8 cellular contexts compared by ENCODE assay signal in the genomic region with DNA sequence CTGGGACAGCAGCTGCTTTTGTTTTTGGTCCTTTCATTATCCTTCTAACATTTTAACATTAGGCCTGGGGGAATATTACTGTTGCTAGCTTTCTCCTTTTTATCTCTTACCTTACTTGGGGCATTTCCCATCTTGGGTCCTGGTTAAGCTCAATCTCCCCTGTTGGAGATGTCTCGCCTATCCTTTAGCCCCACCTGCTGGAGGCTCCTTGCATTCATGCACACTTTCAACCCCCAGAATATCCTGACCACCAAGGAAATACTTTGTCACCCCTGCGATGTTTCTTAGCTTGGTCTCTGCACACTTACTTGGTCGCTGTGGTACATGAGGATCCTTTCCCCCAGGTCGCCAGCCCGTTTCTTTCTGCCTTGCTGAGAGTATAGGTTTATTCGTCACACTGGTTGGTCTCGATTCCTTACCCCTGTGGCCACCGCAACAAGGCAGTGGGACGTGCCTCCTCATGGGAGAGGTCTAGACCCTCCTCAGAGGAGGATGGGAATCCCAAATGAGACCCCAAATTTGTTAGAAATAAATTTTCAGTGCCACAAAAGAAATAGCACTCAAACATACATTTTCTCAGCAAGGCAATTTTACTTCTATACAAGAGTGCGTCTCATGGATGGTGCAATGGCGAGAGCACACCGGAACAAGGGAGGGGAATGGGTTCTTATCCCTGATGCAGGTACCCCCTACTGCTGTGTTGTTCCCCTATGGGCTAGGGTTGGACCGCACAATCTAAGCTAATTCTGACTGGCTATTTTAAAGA. TPM values are rescaled to one million over a fixed set of nuclear protein-coding genes. Genes with fewer than 3 reads are reported as not detected.
DNase-seq lines count a peak whose midpoint lies in the region; ATAC-seq and TF ChIP-seq lines count a peak whose summit lies in the region.

No MANE protein-coding gene starts in this region.

- peaks cover 3% of the 10 kb centered on the region for H3K36me3 Mint-ChIP-seq in CD4-positive, CD25-positive, alpha-beta regulatory T cell
- H3K36me3 Mint-ChIP-seq in activated CD4-positive, alpha-beta memory T cell treated with anti-CD3 and anti-CD28 coated beads for 36 hours = peaks cover 17% of the 10 kb centered on the region

- H3K36me3 ChIP-seq in CD4-positive, CD25-positive, alpha-beta regulatory T cell (ENCODE audit: control insufficient read depth, insufficient read depth, low read length) = no peaks in the 10 kb centered on the region
- peaks cover 0 to 45% (median 6%) of the 10 kb centered on the region in 6 donors for H3K36me3 ChIP-seq in spleen

- peaks cover 6% of the 10 kb centered on the region for H3K4me1 ChIP-seq in CD4-positive, CD25-positive, alpha-beta regulatory T cell (ENCODE audit: control insufficient read depth, insufficient read depth, low read length, poor library complexity, severe bottlenecking)
- peaks cover 0 to 13% (median 9%) of the 10 kb centered on the region in 6 donors for H3K4me1 ChIP-seq in spleen

- H3K4me3 Mint-ChIP-seq in CD4-positive, CD25-positive, alpha-beta regulatory T cell = peak overlapping the region in 1 of 4 donors; percentile 51
- no peak overlapping the region for H3K4me3 Mint-ChIP-seq in activated CD4-positive, alpha-beta memory T cell treated with anti-CD3 and anti-CD28 coated beads for 36 hours

- CTCF ChIA-PET in activated CD4-positive, alpha-beta memory T cell treated with anti-CD3 and anti-CD28 coated beads for 36 hours (lab: Charles Lee) = interaction anchor here (0.6 to 2.8 kb wide), 32 partner anchors 9 to 701 kb away, joined by 3 to 39 read pairs (median 4); a partner anchor contains a TSS

- peaks cover 0 to 2% of the 10 kb centered on the region in 2 experiments for H3K9me3 ChIP-seq in CD4-positive, CD25-positive, alpha-beta regulatory T cell (ENCODE audit: control insufficient read depth in 2 of 2, low read length in 2 of 2)
- peaks cover 0 to 9% (median 0%) of the 10 kb centered on the region in 8 donors for H3K9me3 ChIP-seq in spleen

- peak overlapping the region in 1 of 3 donors; percentile 67 for H3K27ac Mint-ChIP-seq in CD4-positive, CD25-positive, alpha-beta regulatory T cell
- H3K27ac Mint-ChIP-seq in activated CD4-positive, alpha-beta memory T cell treated with anti-CD3 and anti-CD28 coated beads for 36 hours = no peak overlapping the region

- intact Hi-C loops in activated CD4-positive, alpha-beta memory T cell treated with anti-CD3 and anti-CD28 coated beads for 36 hours (cut with micrococcal nuclease) = loop anchor here (10.0 kb wide), 1 partner anchor 332 kb away; no protein-coding TSS in a partner anchor
- intact Hi-C loops in spleen (cut with DNase I; ENCODE audit: low total_unique reads) = loop anchor here (10.0 kb wide), 1 partner anchor 302 kb away; no protein-coding TSS in a partner anchor

- H3K27me3 Mint-ChIP-seq in CD4-positive, CD25-positive, alpha-beta regulatory T cell = peaks cover 2% of the 10 kb centered on the region
- H3K27me3 Mint-ChIP-seq in activated CD4-positive, alpha-beta memory T cell treated with anti-CD3 and anti-CD28 coated beads for 36 hours = no peaks in the 10 kb centered on the region

- peaks cover 0 to 13% (median 3%) of the 10 kb centered on the region in 4 donors for H3K4me1 Mint-ChIP-seq in CD4-positive, CD25-positive, alpha-beta regulatory T cell
- peaks cover 3% of the 10 kb centered on the region for H3K4me1 Mint-ChIP-seq in activated CD4-positive, alpha-beta memory T cell treated with anti-CD3 and anti-CD28 coated beads for 36 hours (ENCODE audit: low read depth)

- H3K9me3 Mint-ChIP-seq in CD4-positive, CD25-positive, alpha-beta regulatory T cell = peaks cover 0 to 2% (median 0%) of the 10 kb centered on the region in 7 donors
- H3K9me3 Mint-ChIP-seq in activated CD4-positive, alpha-beta memory T cell treated with anti-CD3 and anti-CD28 coated beads for 36 hours = peaks cover 7% of the 10 kb centered on the region

- no peak overlapping the region for H3K4me3 ChIP-seq in CD4-positive, CD25-positive, alpha-beta regulatory T cell (ENCODE audit: low read depth, low read length)
- no peak overlapping the region for H3K4me3 ChIP-seq in epithelial cell of esophagus (ENCODE audit: low read length)
- no peak overlapping the region for H3K4me3 ChIP-seq in spleen

- WGBS in spleen, 5 donors = 89 to 94% (median 91%) methylated on average over 13 of the region's 13 CpGs

- POLR2A ChIA-PET in activated CD4-positive, alpha-beta memory T cell treated with anti-CD3 and anti-CD28 coated beads for 36 hours (lab: Charles Lee) = no interaction called here

- no peak overlapping the region for H3K27ac ChIP-seq in CD4-positive, CD25-positive, alpha-beta regulatory T cell (ENCODE audit: insufficient read depth, low read length, poor library complexity, severe bottlenecking)
- H3K27ac ChIP-seq in spleen = no peak overlapping the region

- no peaks in the 10 kb centered on the region for H3K27me3 ChIP-seq in CD4-positive, CD25-positive, alpha-beta regulatory T cell (ENCODE audit: control insufficient read depth, insufficient read depth, low read length)
- no peaks in the 10 kb centered on the region for H3K27me3 ChIP-seq in spleen (replicated peaks in 1 of 7)

- DNase-seq in CD4-positive, CD25-positive, alpha-beta regulatory T cell = peak; percentile 50 to 76 (median 62)
- DNase-seq in HT1080 (ENCODE audit: low read depth) = peak; percentile 57
- DNase-seq in activated CD4-positive, alpha-beta memory T cell treated with anti-CD3 and anti-CD28 coated beads for 36 hours = peak; percentile 71
- peak; percentile 63 for DNase-seq in epithelial cell of esophagus (ENCODE audit: low read depth)
- DNase-seq in spleen = no peak
- no peak for DNase-seq in nucleus accumbens (lab: John Stamatoyannopoulos, UW)
- DNase-seq in putamen (ENCODE audit: low spot score) = no peak
- no peak for DNase-seq in NCI-H2196 (lab: John Stamatoyannopoulos, UW; ENCODE audit: unreplicated experiment)

- peak; percentile 55 for TF ChIP-seq CTCF in epithelial cell of esophagus (IDR thresholded peaks at IDR 0.05; ENCODE audit: insufficient read depth, low read depth, low read length, missing control alignments)
- peak; percentile 39 to 89 (median 74) for TF ChIP-seq CTCF in spleen (IDR thresholded peaks at IDR 0.05 in 8 of 11, conservative IDR thresholded peaks at IDR 0.05 in 3 of 11)

- ATAC-seq in CD4-positive, CD25-positive, alpha-beta regulatory T cell (ENCODE audit: low read depth in 2 of 2) = no peak

- TF ChIP-seq POLR2A in spleen (IDR thresholded peaks at IDR 0.05) = no peak

RNA-seq across cellular contexts. Expression of a gene that starts 5.4 kb away (rescaled TPM):
- 31.5 TPM for total RNA-seq in CD4-positive, CD25-positive, alpha-beta regulatory T cell
- polyA plus RNA-seq in CD4-positive, CD25-positive, alpha-beta regulatory T cell = 100 to 1,000 TPM in 3 of 4 donors, 10 to 100 TPM in 1; 98.2 to 132 (median 106) TPM
- total RNA-seq in HT1080 (2014; rRNA removed; shearing (Covaris generic)) = 33.6 and 46.9 TPM in 2 replicates
- polyA plus RNA-seq in HT1080 (2015; cell fraction: cytosol; rRNA removed) = 86.0 and 97.1 TPM in 2 replicates
- polyA plus RNA-seq in HT1080 (2015; cell fraction: nucleus; rRNA removed) = 48.7 and 49.7 TPM in 2 replicates
- 10 to 100 TPM; 94.3 to 97.0 TPM for total RNA-seq in activated CD4-positive, alpha-beta memory T cell treated with anti-CD3 and anti-CD28 coated beads for 36 hours
- total RNA-seq in spleen = 10 to 100 TPM; 52.6 to 87.1 (median 64.6) TPM
- 100 to 1,000 TPM in 1 of 3 donors, 10 to 100 TPM in 2; 70.5 to 105 (median 90.1) TPM for polyA plus RNA-seq in spleen

RNA-seq across cellular contexts. Expression of a gene that starts 20.0 kb away (rescaled TPM):
- total RNA-seq in CD4-positive, CD25-positive, alpha-beta regulatory T cell = 1.5 TPM
- polyA plus RNA-seq in CD4-positive, CD25-positive, alpha-beta regulatory T cell = 1 to 10 TPM in 3 of 4 donors, under 1 TPM in 1; 0.44 to 1.5 (median 1.2) TPM
- total RNA-seq in HT1080 (2014; rRNA removed; shearing (Covaris generic)) = 20.9 and 26.7 TPM in 2 replicates
- 17.3 and 20.3 TPM in 2 replicates for polyA plus RNA-seq in HT1080 (2015; cell fraction: cytosol; rRNA removed)
- polyA plus RNA-seq in HT1080 (2015; cell fraction: nucleus; rRNA removed) = 15.3 and 20.9 TPM in 2 replicates
- total RNA-seq in activated CD4-positive, alpha-beta memory T cell treated with anti-CD3 and anti-CD28 coated beads for 36 hours = 10 to 100 TPM; 15.2 to 15.9 TPM
- 10 to 100 TPM; 19.4 to 42.0 (median 27.0) TPM for total RNA-seq in spleen
- polyA plus RNA-seq in spleen = 1 to 10 TPM; 1.1 to 3.0 (median 1.5) TPM

RNA-seq across cellular contexts. Expression of a gene that starts 42.2 kb away (rescaled TPM):
- 269 TPM for total RNA-seq in CD4-positive, CD25-positive, alpha-beta regulatory T cell
- 100 to 1,000 TPM; 147 to 195 (median 182) TPM for polyA plus RNA-seq in CD4-positive, CD25-positive, alpha-beta regulatory T cell
- total RNA-seq in HT1080 (2014; rRNA removed; shearing (Covaris generic)) = 495 and 518 TPM in 2 replicates
- 446 and 551 TPM in 2 replicates for polyA plus RNA-seq in HT1080 (2015; cell fraction: cytosol; rRNA removed)
- polyA plus RNA-seq in HT1080 (2015; cell fraction: nucleus; rRNA removed) = 623 and 663 TPM in 2 replicates
- 100 to 1,000 TPM; 314 to 321 TPM for total RNA-seq in activated CD4-positive, alpha-beta memory T cell treated with anti-CD3 and anti-CD28 coated beads for 36 hours
- total RNA-seq in spleen = 100 to 1,000 TPM; 194 to 428 (median 215) TPM
- polyA plus RNA-seq in spleen = 100 to 1,000 TPM; 212 to 282 (median 240) TPM

Comparison
In these comparisons a context has a peak if more than half of its experiments do, and no peak if none do; other contexts are left out.
1. DNase-seq: peak in CD4-positive, CD25-positive, alpha-beta regulatory T cell (3 of 3), HT1080 (single experiment), activated CD4-positive, alpha-beta memory T cell treated with anti-CD3 and anti-CD28 coated beads for 36 hours (single experiment) and epithelial cell of esophagus (single experiment); none in spleen (single experiment), nucleus accumbens (0 of 56), putamen (single experiment) and NCI-H2196 (single experiment).